In genomic region chr7:100837099-100837836, GRCh38 we compare ENCODE assay signal across 8 cellular contexts. TPM values are rescaled to one million over a fixed set of nuclear protein-coding genes. Genes with fewer than 3 reads are reported as not detected.
DNase-seq lines count a peak whose midpoint lies in the region; TF ChIP-seq lines count a peak whose summit lies in the region.

No MANE protein-coding gene starts in this region.

- no peaks in the 10 kb centered on the region for H3K27me3 Mint-ChIP-seq in Caco-2 (ENCODE audit: insufficient read depth, unreplicated experiment)
- H3K27me3 Mint-ChIP-seq in chondrocyte (ENCODE audit: low read depth): no peaks in the 10 kb centered on the region

- CTCF ChIA-PET in Caco-2 (lab: Charles Lee): interaction anchor here (0.6 to 2.8 kb wide), 4 partner anchors 10 to 380 kb away, joined by 3 to 17 read pairs (median 6); partner anchors contain the start of genes EPHB4, PLOD3, POP7 and SLC12A9

- H3K27ac Mint-ChIP-seq in Caco-2 (ENCODE audit: unreplicated experiment) (peak overlapping the region; percentile 85), chondrocyte (ENCODE audit: unreplicated experiment) (peak overlapping the region; percentile 89)

- H3K27me3 ChIP-seq in Caco-2 (replicated peaks; ENCODE audit: control insufficient read depth, insufficient read depth, low read length): no peaks in the 10 kb centered on the region

- no peaks in the 10 kb centered on the region for H3K9me3 ChIP-seq in Caco-2

- intact Hi-C loops in Caco-2 (cut with micrococcal nuclease; ENCODE audit: unreplicated experiment): loop anchor here (1.0 kb wide), 1 partner anchor 15 kb away; the partner anchor contains the start of gene SLC12A9

- TSS peak; percentile 74 for BruUV-seq in Caco-2 (replicated peaks; lab: Mats Ljungman, UMichigan)

- TF ChIP-seq CTCF in Caco-2 (IDR thresholded peaks at IDR 0.05; ENCODE audit: insufficient read depth in 1 of 2, low read depth in 1 of 2, low read length in 1 of 2, severe bottlenecking in 1 of 2, unreplicated experiment in 1 of 2) (no peak), chondrocyte (IDR thresholded peaks at IDR 0.05) (no peak)

- peaks cover 13% of the 10 kb centered on the region for H3K4me1 ChIP-seq in Caco-2

- H3K9me3 Mint-ChIP-seq in Caco-2 (ENCODE audit: unreplicated experiment) (no peaks in the 10 kb centered on the region), chondrocyte (ENCODE audit: low read depth) (no peaks in the 10 kb centered on the region)

- POLR2A ChIA-PET in Caco-2 (lab: Charles Lee): interaction anchor here (2.7 kb wide), 1 partner anchor 10 kb away, joined by 18 read pairs; the partner anchor contains the start of gene EPHB4

- H3K4me3 ChIP-seq in Caco-2 (ENCODE audit: low read depth, low read length): peak overlapping the region; percentile 42

- H3K36me3 ChIP-seq in Caco-2 (ENCODE audit: control insufficient read depth, insufficient read depth, low read length): no peaks in the 10 kb centered on the region

- H3K4me3 Mint-ChIP-seq in Caco-2 (ENCODE audit: unreplicated experiment): peak overlapping the region; percentile 39
- peak overlapping the region; percentile 69 for H3K4me3 Mint-ChIP-seq in chondrocyte (ENCODE audit: unreplicated experiment)

- H3K4me1 Mint-ChIP-seq in Caco-2 (ENCODE audit: low read depth, unreplicated experiment) (peaks cover 35% of the 10 kb centered on the region), chondrocyte (ENCODE audit: low read depth) (peaks cover 12% of the 10 kb centered on the region)

- DNase-seq in Caco-2: peak; percentile 92 to 93
- peak; percentile 46 for DNase-seq in GOT3 (lab: John Stamatoyannopoulos, UW)
- peak; percentile 92 for DNase-seq in NCI-H2171 (lab: John Stamatoyannopoulos, UW)
- DNase-seq in activated CD4-positive, alpha-beta T cell treated with anti-CD3 and anti-CD28 coated beads for 4 hours: peak; percentile 76 to 81
- no peak for DNase-seq in chondrocyte (ENCODE audit: low spot score)
- peak; percentile 90 for DNase-seq in kidney tubule cell (ENCODE audit: low spot score)
- DNase-seq in stimulated activated CD4-positive, alpha-beta T cell treated with anti-CD3 and anti-CD28 coated beads, Interleukin-15, amount 100 ng/mL, for 1 hour (ENCODE audit: low read depth in 1 of 2, low spot score in 1 of 2): peak; percentile 53 to 70
- no peak for DNase-seq in GDM1 (lab: John Stamatoyannopoulos, UW)

- peaks cover 5% of the 10 kb centered on the region for H3K36me3 Mint-ChIP-seq in Caco-2 (ENCODE audit: insufficient read depth, unreplicated experiment)
- no peaks in the 10 kb centered on the region for H3K36me3 Mint-ChIP-seq in chondrocyte (ENCODE audit: low read depth)

RNA-seq across cellular contexts. Expression of gene EPHB4, which starts 9.9 kb away (rescaled TPM):
- total RNA-seq in Caco-2 (2022) (112 and 117 TPM in 2 replicates), chondrocyte (56.6 to 60.7 TPM (median 59.5 TPM) in 3 replicates)

RNA-seq across cellular contexts. Expression of gene SLC12A9, which starts 15.2 kb away (rescaled TPM):
- 59.0 and 60.7 TPM in 2 replicates for total RNA-seq in Caco-2 (2022)
- total RNA-seq in chondrocyte: 23.5 to 26.6 TPM (median 26.0 TPM) in 3 replicates

RNA-seq across cellular contexts. Expression of gene TRIP6, which starts 29.9 kb away (rescaled TPM):
- total RNA-seq in Caco-2 (2022): 66.6 and 75.5 TPM in 2 replicates
- total RNA-seq in chondrocyte: 91.6 to 104 TPM (median 98.4 TPM) in 3 replicates

RNA-seq across cellular contexts. Expression of gene SRRT, which starts 37.6 kb away (rescaled TPM):
- total RNA-seq in Caco-2 (2022) (211 and 243 TPM in 2 replicates), chondrocyte (104 to 138 TPM (median 105 TPM) in 3 replicates)

RNA-seq across cellular contexts. Expression of gene UFSP1, which starts 52.2 kb away (rescaled TPM):
- total RNA-seq in Caco-2 (2022): 4.6 and 5.3 TPM in 2 replicates
- total RNA-seq in chondrocyte: 4.1 to 5.0 TPM (median 4.3 TPM) in 3 replicates

Comparison
In these comparisons a context has a peak if more than half of its experiments do, and no peak if none do; other contexts are left out.
1. DNase-seq: peak in Caco-2 (2 of 2), GOT3 (single experiment), NCI-H2171 (single experiment), activated CD4-positive, alpha-beta T cell treated with anti-CD3 and anti-CD28 coated beads for 4 hours (2 of 2), kidney tubule cell (single experiment) and stimulated activated CD4-positive, alpha-beta T cell treated with anti-CD3 and anti-CD28 coated beads, Interleukin-15, amount 100 ng/mL, for 1 hour (2 of 2); none in chondrocyte (single experiment) and GDM1 (single experiment).